In genomic region chr5:43396762-43397304, GRCh38 we compare ENCODE assay signal across 8 cellular contexts. TPM values are rescaled to one million over a fixed set of nuclear protein-coding genes. Genes with fewer than 3 reads are reported as not detected.
DNase-seq lines count a peak whose midpoint lies in the region; ATAC-seq, FAIRE-seq and TF ChIP-seq lines count a peak whose summit lies in the region.

No MANE protein-coding gene starts in this region.

- TF ChIP-seq CTCF in Calu3 (IDR thresholded peaks at IDR 0.05; ENCODE audit: unreplicated experiment): no peak

- CTCF ChIA-PET in Calu3 (lab: Charles Lee): no interaction called here

- intact Hi-C loops in Calu3 (cut with micrococcal nuclease; ENCODE audit: unreplicated experiment): no loop called here

- no peak for FAIRE-seq in HTR-8/SVneo (lab: Jason Lieb, UNC)

- peak; percentile 95 for ATAC-seq in GM18517 (IDR thresholded peaks at IDR 0.05; ENCODE audit: unreplicated experiment)
- peak; percentile 97 for ATAC-seq in HG02943 (IDR thresholded peaks at IDR 0.05; ENCODE audit: low read depth, unreplicated experiment)
- ATAC-seq in activated naive CD4-positive, alpha-beta T cell treated with anti-CD3 and anti-CD28 coated beads, Interleukin-2, amount 50 U/mL, for 72 hours: peak; percentile 98 to 100

- no peaks in the 10 kb centered on the region for H3K27me3 Mint-ChIP-seq in Calu3 (ENCODE audit: unreplicated experiment)

- no TSS peak for BruUV-seq in Calu3 (replicated peaks; lab: Mats Ljungman, UMichigan)

- H3K4me3 Mint-ChIP-seq in Calu3 (ENCODE audit: low read depth, unreplicated experiment): no peak overlapping the region

- H3K9me3 Mint-ChIP-seq in activated naive CD4-positive, alpha-beta T cell treated with anti-CD3 and anti-CD28 coated beads, Interleukin-2, amount 50 U/mL, for 72 hours: peaks cover 0 to 4% of the 10 kb centered on the region in 2 donors
- H3K9me3 Mint-ChIP-seq in Calu3 (ENCODE audit: low read depth, unreplicated experiment): peaks cover 4% of the 10 kb centered on the region

- DNase-seq in SK-N-DZ (ENCODE audit: low spot score) (peak; percentile 24), Calu3 (no peak), HTR-8/SVneo (ENCODE audit: insufficient read length, low spot score) (no peak)
- peak; percentile 73 to 75 for DNase-seq in activated naive CD4-positive, alpha-beta T cell treated with anti-CD3 and anti-CD28 coated beads, Interleukin-2, amount 50 U/mL, for 72 hours (ENCODE audit: low spot score in 2 of 2)
- DNase-seq in stimulated activated CD4-positive, alpha-beta T cell treated with anti-CD3 and anti-CD28 coated beads, Interleukin-1b, Interleukin-23, amount 100 ng/mL, for 48 hours: peak; percentile 68

- peak overlapping the region; percentile 95 to 97 for H3K27ac Mint-ChIP-seq in activated naive CD4-positive, alpha-beta T cell treated with anti-CD3 and anti-CD28 coated beads, Interleukin-2, amount 50 U/mL, for 72 hours
- H3K27ac Mint-ChIP-seq in Calu3 (ENCODE audit: unreplicated experiment): no peak overlapping the region

- H3K4me3 ChIP-seq in iPS-11a (ENCODE audit: low read depth, low read length): peak overlapping the region; percentile 27

- peaks cover 6% of the 10 kb centered on the region for H3K4me1 Mint-ChIP-seq in Calu3 (ENCODE audit: low read depth, unreplicated experiment)

- H3K36me3 Mint-ChIP-seq in activated naive CD4-positive, alpha-beta T cell treated with anti-CD3 and anti-CD28 coated beads, Interleukin-2, amount 50 U/mL, for 72 hours: peaks cover 16 to 21% of the 10 kb centered on the region in 2 donors
- no peaks in the 10 kb centered on the region for H3K36me3 Mint-ChIP-seq in Calu3 (ENCODE audit: insufficient read depth, unreplicated experiment)

RNA-seq across cellular contexts. Expression of gene CCL28, which starts 15.4 kb away (rescaled TPM):
- 0.20 and 0.65 TPM in 2 replicates for polyA plus RNA-seq in SK-N-DZ (2014; cell fraction: cytosol; rRNA removed)
- polyA plus RNA-seq in SK-N-DZ (2014; cell fraction: nucleus; rRNA removed): not detected in 2 replicates
- total RNA-seq in activated naive CD4-positive, alpha-beta T cell treated with anti-CD3 and anti-CD28 coated beads, Interleukin-2, amount 50 U/mL, for 72 hours: 10 to 100 TPM in 1 of 2 donors, 1 to 10 TPM in 1; 4.5 to 18.9 TPM
- 9.9 and 12.2 TPM in 2 replicates for total RNA-seq in Calu3 (2022)

Comparison
In these comparisons a context has a peak if more than half of its experiments do, and no peak if none do; other contexts are left out.
1. DNase-seq: peak in SK-N-DZ (single experiment), activated naive CD4-positive, alpha-beta T cell treated with anti-CD3 and anti-CD28 coated beads, Interleukin-2, amount 50 U/mL, for 72 hours (2 of 2) and stimulated activated CD4-positive, alpha-beta T cell treated with anti-CD3 and anti-CD28 coated beads, Interleukin-1b, Interleukin-23, amount 100 ng/mL, for 48 hours (single experiment); none in Calu3 (single experiment) and HTR-8/SVneo (single experiment).
2. Peak in every context shown above with its lines, with median percentiles within 50 percentile points of each other: ATAC-seq.